ENCODE assay signal across 16 cellular contexts in genomic region chr14:68076451-68076850, GRCh38.
DNase-seq lines count a peak whose midpoint lies in the region; FAIRE-seq and TF ChIP-seq lines count a peak whose summit lies in the region.
"Had no signal": no experiment of that assay in that cellular context is flagged by ENCODE, and none has a peak within 500 bp of the region (broad histone marks: within the 10 kb centered on the region; RNA-seq: fewer than 3 reads in every experiment).

No MANE protein-coding gene starts in this region.

- no peak overlapping the region for H3K4me3 ChIP-seq in fibroblast of the aortic adventitia (ENCODE audit: low read depth, low read length)
- no peak overlapping the region for H3K4me3 ChIP-seq in small intestine (ENCODE audit: low read depth in 1 of 2, low read length in 2 of 2)
- H3K4me3 ChIP-seq: psoas muscle, testis had no signal

- 80 to 89% (median 88%) methylated on average over 1 of the region's 1 CpG for WGBS in small intestine, 3 donors

- no peaks in the 10 kb centered on the region for H3K9me3 ChIP-seq in small intestine (ENCODE audit: control insufficient read depth, low read depth)
- H3K9me3 ChIP-seq: testis had no signal

- TF ChIP-seq CTCF in fibroblast of the aortic adventitia (IDR thresholded peaks at IDR 0.05; ENCODE audit: insufficient read depth, low read length) = no peak

- no peaks in the 10 kb centered on the region for H3K27me3 ChIP-seq in small intestine (ENCODE audit: control insufficient read depth in 2 of 2, insufficient read depth in 2 of 2, low read length in 2 of 2)
- H3K27me3 ChIP-seq: testis had no signal

- H3K36me3 ChIP-seq in small intestine (ENCODE audit: control insufficient read depth in 2 of 2, insufficient read depth in 2 of 2, low read length in 2 of 2) = no peaks in the 10 kb centered on the region

- no peaks in the 10 kb centered on the region for H3K4me1 ChIP-seq in small intestine (ENCODE audit: control insufficient read depth in 2 of 2, insufficient read depth in 1 of 2, low read depth in 1 of 2, low read length in 1 of 2)
- H3K4me1 ChIP-seq: psoas muscle, testis had no signal

- DNase-seq in HS-5 (ENCODE audit: low read depth) (peak; percentile 23), amniotic epithelial cell (ENCODE audit: low read depth) (peak; percentile 15), fibroblast of the aortic adventitia (ENCODE audit: low read depth) (peak; percentile 66), small intestine (peak; percentile 48), C1 segment of cervical spinal cord (lab: John Stamatoyannopoulos, UW) (no peak), GDM1 (lab: John Stamatoyannopoulos, UW) (no peak), NCI-H128 (lab: John Stamatoyannopoulos, UW; ENCODE audit: unreplicated experiment) (no peak)
- DNase-seq: activated naive CD4-positive, alpha-beta T cell treated with anti-CD3 and anti-CD28 coated beads for 36 hours; erythroblast; hippocampal formation; MM.1S; NCI-H187 treated with DMSO at 0.1 percent for 48 hours; nephron progenitor cell; psoas muscle; stimulated activated CD4-positive, alpha-beta T cell treated with anti-CD3 and anti-CD28 coated beads, Interleukin-12 subunit alpha, Interleukin-12 subunit beta, amount 100 ng/mL, for 4 hours; testis had no signal

- no peak for FAIRE-seq in small intestine (lab: Jason Lieb, UNC)

- H3K27ac ChIP-seq in small intestine (ENCODE audit: low read depth in 1 of 2, low read length in 1 of 2) = no peak overlapping the region
- H3K27ac ChIP-seq: psoas muscle, testis had no signal

Comparison
In these comparisons a context has a peak if more than half of its experiments do, and no peak if none do; other contexts are left out.
1. DNase-seq: peak in HS-5 (single experiment), amniotic epithelial cell (single experiment), fibroblast of the aortic adventitia (single experiment) and small intestine (single experiment); none in C1 segment of cervical spinal cord (0 of 14), GDM1 (single experiment) and NCI-H128 (single experiment).